8 cellular contexts compared by ENCODE assay signal in the genomic region with DNA sequence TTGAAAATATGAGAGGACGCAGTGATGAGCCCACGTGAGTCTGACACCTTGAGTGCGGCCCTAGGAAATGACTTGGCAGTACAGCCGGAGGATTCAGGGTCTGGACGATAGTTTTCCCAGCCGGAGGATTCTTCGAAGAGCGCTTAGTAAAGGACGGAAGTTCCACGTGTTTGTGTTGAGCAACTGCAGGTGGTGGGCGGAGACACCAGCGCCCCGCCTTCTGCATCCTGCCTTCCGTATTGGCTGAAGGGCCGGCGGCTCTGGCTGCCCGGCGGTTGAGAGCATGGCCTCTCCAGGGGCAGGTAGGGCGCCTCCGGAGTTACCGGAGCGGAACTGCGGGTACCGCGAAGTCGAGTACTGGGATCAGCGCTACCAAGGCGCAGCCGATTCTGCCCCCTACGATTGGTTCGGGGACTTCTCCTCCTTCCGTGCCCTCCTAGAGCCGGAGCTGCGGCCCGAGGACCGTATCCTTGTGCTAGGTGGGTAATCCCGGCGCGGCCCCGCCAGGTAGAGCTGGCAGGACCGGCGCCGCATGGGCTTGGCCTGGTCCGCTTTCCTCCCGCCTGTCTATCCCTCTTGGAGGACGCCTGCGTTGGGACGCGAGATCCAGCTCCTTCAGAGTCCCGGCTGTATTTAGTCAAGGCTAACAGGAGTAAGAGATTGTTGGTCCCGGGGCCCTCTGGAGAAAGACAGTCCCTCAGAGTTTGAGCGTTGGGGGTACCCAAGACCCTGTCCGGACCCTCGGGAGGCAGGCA. TPM values are rescaled to one million over a fixed set of nuclear protein-coding genes. Genes with fewer than 3 reads are reported as not detected.
DNase-seq lines count a peak whose midpoint lies in the region; ATAC-seq, FAIRE-seq and TF ChIP-seq lines count a peak whose summit lies in the region.

A gene (plus strand): TSS at position 261 of the 755 bp plus-strand sequence. CDS start 23 bp downstream, at position 284.

- no peak for TF ChIP-seq POLR2A in breast epithelium (IDR thresholded peaks at IDR 0.05)

- no peaks in the 10 kb centered on the region for H3K9me3 ChIP-seq in breast epithelium
- no peaks in the 10 kb centered on the region for H3K9me3 ChIP-seq in small intestine (ENCODE audit: control insufficient read depth, low read depth)

- H3K27ac ChIP-seq in VCaP = peak within 1 kb of the TSS; percentile 96
- H3K27ac ChIP-seq in breast epithelium = peak within 1 kb of the TSS; percentile 74 to 86
- peak within 1 kb of the TSS; percentile 75 to 86 for H3K27ac ChIP-seq in small intestine (ENCODE audit: low read depth in 1 of 2, low read length in 1 of 2)

- intact Hi-C loops in breast epithelium (cut with DNase I; ENCODE audit: low total_unique reads) = loop anchor here (10.0 kb wide), 1 partner anchor 65 kb away; a partner anchor contains a TSS

- peak within 1 kb of the TSS; percentile 87 for H3K4me3 ChIP-seq in AG04449 (ENCODE audit: low read depth, low read length)
- peak within 1 kb of the TSS; percentile 81 to 91 (median 88) for H3K4me3 ChIP-seq in breast epithelium
- H3K4me3 ChIP-seq in small intestine (ENCODE audit: low read depth in 1 of 2, low read length in 2 of 2) = peak within 1 kb of the TSS; percentile 53 to 71

- TF ChIP-seq CTCF in AG04449 (IDR thresholded peaks at IDR 0.05; ENCODE audit: insufficient read depth, low read length, missing control alignments) (peak; percentile 75), VCaP (conservative IDR thresholded peaks at IDR 0.05) (no peak; the same call in 1 of the 2 replicates), breast epithelium (IDR thresholded peaks at IDR 0.05) (peak; percentile 44 to 56 (median 49))

- WGBS in small intestine, 3 donors = 0% methylated on average over 53 to 54 of the region's 54 CpGs

- DNase-seq in AG04449 (ENCODE audit: low read depth, low spot score) (peak; percentile 92), NCI-H2171 treated with DMSO at 0.1 percent for 48 hours (lab: John Stamatoyannopoulos, UW) (peak; percentile 100), breast epithelium (ENCODE audit: low spot score in 2 of 2) (peak; percentile 95 to 96), iPS-NIHi11 (ENCODE audit: low spot score) (peak; percentile 95), small intestine (peak; percentile 97)

- no peak for FAIRE-seq in small intestine (lab: Jason Lieb, UNC)

- H3K4me1 ChIP-seq in breast epithelium = peaks cover 0 to 3% of the 10 kb centered on the region in 2 donors
- no peaks in the 10 kb centered on the region for H3K4me1 ChIP-seq in small intestine (ENCODE audit: control insufficient read depth in 2 of 2, insufficient read depth in 1 of 2, low read depth in 1 of 2, low read length in 1 of 2)

- ATAC-seq in GM18868 (IDR thresholded peaks at IDR 0.05; ENCODE audit: unreplicated experiment) (peak; percentile 89), HG03108 (IDR thresholded peaks at IDR 0.05; ENCODE audit: unreplicated experiment) (peak; percentile 89)

- CTCF ChIA-PET in AG04449 (lab: Yijun Ruan, JAX) = interaction anchor here (0.6 to 3.9 kb wide), 75 partner anchors 9 to 365 kb away, joined by 3 to 48 read pairs (median 4); a partner anchor contains a TSS

- no peaks in the 10 kb centered on the region for H3K27me3 ChIP-seq in breast epithelium
- no peaks in the 10 kb centered on the region for H3K27me3 ChIP-seq in small intestine (ENCODE audit: control insufficient read depth in 2 of 2, insufficient read depth in 2 of 2, low read length in 2 of 2)

- H3K36me3 ChIP-seq in breast epithelium (no peaks in the 10 kb centered on the region), small intestine (ENCODE audit: control insufficient read depth in 2 of 2, insufficient read depth in 2 of 2, low read length in 2 of 2) (peaks cover 5 to 8% of the 10 kb centered on the region in 2 donors)

- POLR2A ChIA-PET in AG04449 (lab: Yijun Ruan, JAX) = no interaction called here

RNA-seq across cellular contexts. Expression of the gene that starts here (rescaled TPM):
- 1 to 10 TPM; 3.4 to 9.7 (median 6.2) TPM for total RNA-seq in breast epithelium
- polyA plus RNA-seq in small intestine = 1 to 10 TPM; 8.1 to 9.7 (median 8.1) TPM

Comparison
In these comparisons a context has a peak if more than half of its experiments do, and no peak if none do; other contexts are left out.
1. Peak in every context shown above with its lines: DNase-seq, ATAC-seq, H3K4me3 ChIP-seq and H3K27ac ChIP-seq.